In the genomic region with DNA sequence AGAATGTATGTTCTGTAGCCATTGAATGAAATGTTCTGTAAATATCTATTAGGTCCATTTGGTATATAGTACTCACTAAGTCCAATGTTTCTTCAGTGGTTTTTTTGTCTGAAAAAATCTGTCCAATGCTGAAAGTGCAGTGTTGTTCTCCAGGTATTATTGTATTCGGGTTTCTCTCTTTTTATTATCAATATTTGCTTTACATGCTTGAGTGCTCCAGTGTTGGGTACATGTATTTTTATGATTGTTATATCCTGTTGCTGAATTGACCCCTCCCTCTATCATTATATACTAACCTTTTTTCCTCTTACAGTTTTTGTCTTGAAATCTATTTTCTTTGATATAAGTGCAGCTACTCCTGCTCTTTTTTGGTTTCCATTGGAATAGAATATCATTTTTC, we compare ENCODE assay signal across 23 cellular contexts.
"Had no signal": no experiment of that assay in that cellular context is flagged by ENCODE, and none has a peak within 500 bp of the region (broad histone marks: within the 10 kb centered on the region; RNA-seq: fewer than 3 reads in every experiment).

No MANE protein-coding gene starts in this region.

- H3K27ac ChIP-seq: brain microvascular endothelial cell, cardiac muscle cell, PC-9 had no signal

- DNase-seq: activated B cell treated with CpG ODN at 0.5 μM for 24 hours; activated CD4-positive, alpha-beta memory T cell treated with anti-CD3 and anti-CD28 coated beads, Interleukin-2, amount 10 ng/mL, durations not matched to agents 7 days and 5 days; activated CD4-positive, alpha-beta T cell treated with anti-CD3 and anti-CD28 coated beads for 1 hour; activated CD4-positive, alpha-beta T cell treated with anti-CD3 and anti-CD28 coated beads, Interleukin-2, amount 50 U/mL, for 1 hour; activated gamma-delta T cell treated with Interleukin-2 at 50 U/mL for 16 hours; activated naive CD4-positive, alpha-beta T cell treated with anti-CD3 and anti-CD28 coated beads, Interleukin-2, amount 10 ng/mL, durations not matched to agents 7 days and 5 days; activated naive CD8-positive, alpha-beta T cell treated with anti-CD3 and anti-CD28 coated beads for 36 hours; activated T-cell treated with anti-CD3 and anti-CD28 coated beads for 4 hours; activated T-cell treated with anti-CD3 and anti-CD28 coated beads, Interleukin-2, amount 50 U/mL, for 48 hours; brain microvascular endothelial cell; IMR-90; Kasumi-1; KBM-7; NCI-H1048; NCI-H1436; NCI-H1694 treated with DMSO at 0.1 percent for 48 hours; NCI-H2081 treated with DMSO at 0.1 percent for 48 hours; NCI-H345; NCI-H524; PC-9; SHP77 treated with DMSO at 0.1 percent for 48 hours had no signal

- ATAC-seq: activated T-helper 17 cell treated with anti-CD3 and anti-CD28 coated beads, Interleukin-2, amount 50 U/mL, for 72 hours had no signal
